Comparison of ENCODE assay signal across 12 cellular contexts in the genomic region with DNA sequence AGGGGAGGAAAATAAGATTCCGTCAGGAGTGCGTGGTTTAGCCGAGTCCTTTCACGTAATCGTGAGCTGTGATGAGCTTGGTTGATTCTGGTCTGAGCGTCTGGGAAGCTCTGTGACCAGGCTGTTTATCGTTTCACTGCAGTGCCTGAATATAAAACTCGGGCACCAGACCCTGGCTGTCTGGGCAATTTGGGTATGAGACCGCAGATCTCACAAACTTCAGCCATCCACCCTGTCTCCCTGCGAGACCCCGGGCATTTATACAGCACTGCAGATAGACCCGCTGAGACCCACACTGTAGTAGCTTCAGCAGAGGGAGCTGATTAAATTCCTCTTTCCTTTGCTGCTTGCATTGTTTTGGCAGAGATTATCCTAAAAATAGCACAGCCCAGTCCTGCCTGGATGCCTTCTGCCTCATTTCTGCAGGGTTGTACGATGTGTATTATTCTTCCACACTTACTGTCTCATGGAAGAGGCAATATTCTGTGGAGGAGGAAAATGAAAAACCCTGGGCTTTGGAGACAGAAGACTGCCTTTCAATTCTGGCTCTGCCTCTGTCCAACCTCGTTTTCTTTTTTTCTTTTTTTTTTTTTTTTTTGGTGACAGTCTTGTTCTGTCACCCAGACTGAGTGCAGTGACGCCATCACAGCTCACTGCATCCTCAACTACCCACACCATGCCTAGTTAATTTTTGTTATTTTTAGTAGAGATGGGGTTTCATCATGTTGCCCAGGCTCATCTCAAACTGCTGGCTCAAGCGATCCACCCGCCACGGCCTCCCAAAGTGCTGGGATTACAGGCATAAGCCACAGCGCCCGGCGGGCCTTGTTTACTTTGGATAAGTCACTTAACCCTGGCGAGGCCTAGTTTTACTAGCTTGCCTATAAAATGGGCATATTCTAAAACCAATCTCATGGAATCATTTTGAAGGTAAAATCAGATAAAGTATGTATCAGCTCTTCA.
DNase-seq lines count a peak whose midpoint lies in the region; ATAC-seq and TF ChIP-seq lines count a peak whose summit lies in the region.
"Had no signal": no experiment of that assay in that cellular context is flagged by ENCODE, and none has a peak within 500 bp of the region (broad histone marks: within the 10 kb centered on the region; RNA-seq: fewer than 3 reads in every experiment).

No MANE protein-coding gene starts in this region.

- peaks cover 8% of the 10 kb centered on the region for H3K4me1 Mint-ChIP-seq in GM23338
- H3K4me1 Mint-ChIP-seq in T-cell = no peaks in the 10 kb centered on the region

- H3K4me3 Mint-ChIP-seq in GM23338 = no peak overlapping the region
- H3K4me3 Mint-ChIP-seq in T-cell = no peak overlapping the region

- no peaks in the 10 kb centered on the region for H3K36me3 ChIP-seq in GM23338 (ENCODE audit: insufficient read depth)

- H3K27me3 Mint-ChIP-seq in GM23338 (ENCODE audit: insufficient read depth, low read depth, poor library complexity) (no peaks in the 10 kb centered on the region), T-cell (peaks cover 9 to 19% of the 10 kb centered on the region in 2 donors)

- H3K27ac ChIP-seq in GM23338 (ENCODE audit: low read depth) = peak overlapping the region; percentile 80; the same call in 1 of the 2 replicates

- H3K9me3 Mint-ChIP-seq in GM23338 (no peaks in the 10 kb centered on the region), T-cell (no peaks in the 10 kb centered on the region)
- H3K9me3 Mint-ChIP-seq: activated T-helper 2 cell treated with anti-CD3 and anti-CD28 coated beads, Interferon-gamma antibody, Interleukin-2, Interleukin-4, amounts not matched to agents 10 μg/mL and 5 μg/mL and 100 μg/mL, durations not matched to agents 14 hours and 24 hours and 36 hours had no signal

- peaks cover 8% of the 10 kb centered on the region for H3K4me1 ChIP-seq in GM23338 (ENCODE audit: insufficient read depth)

- H3K4me3 ChIP-seq in GM23338 = no peak overlapping the region
- H3K4me3 ChIP-seq in choroid plexus epithelial cell (ENCODE audit: low read depth, low read length) = peak overlapping the region; percentile 51

- no peaks in the 10 kb centered on the region for H3K27me3 ChIP-seq in GM23338 (ENCODE audit: insufficient read depth)

- peak overlapping the region; percentile 95 for H2AFZ ChIP-seq in GM23338

- POLR2A ChIA-PET in T-cell (lab: Charles Lee) = no interaction called here

- peak; percentile 9 for DNase-seq in GM23338 (ENCODE audit: low spot score)
- peak; percentile 38 for DNase-seq in choroid plexus epithelial cell (ENCODE audit: low read depth)
- DNase-seq in left kidney (ENCODE audit: low read depth, low spot score) = peak; percentile 69
- DNase-seq in stromal cell of bone marrow (ENCODE audit: low read depth) = peak; percentile 33
- no peak for DNase-seq in T-cell
- no peak for DNase-seq in NCI-H2196 treated with DMSO at 0.1 percent for 48 hours (lab: John Stamatoyannopoulos, UW; ENCODE audit: unreplicated experiment)
- DNase-seq in RPMI8226 = no peak
- DNase-seq: DMS153; NCI-H510A; stimulated activated CD4-positive, alpha-beta T cell treated with anti-CD3 and anti-CD28 coated beads, Interleukin-12 subunit alpha, Interleukin-12 subunit beta, amount 100 ng/mL, for 4 hours had no signal

- no peaks in the 10 kb centered on the region for H3K9me2 ChIP-seq in GM23338 (ENCODE audit: insufficient read depth)

- H3F3A ChIP-seq in GM23338 (replicated peaks; ENCODE audit: low read depth) = no peaks in the 10 kb centered on the region

- CTCF ChIA-PET in T-cell (lab: Charles Lee) = interaction anchor here in 1 of 2 donors (0.6 kb wide), 1 partner anchor 971 kb away, joined by 6 read pairs; no protein-coding TSS in a partner anchor

- no peaks in the 10 kb centered on the region for H3K36me3 Mint-ChIP-seq in GM23338 (ENCODE audit: low read depth)
- H3K36me3 Mint-ChIP-seq in T-cell = no peaks in the 10 kb centered on the region

- ATAC-seq in GM23338 (peak; percentile 82), T-cell (replicated peaks in 1 of 4) (no peak), GM18870 (IDR thresholded peaks at IDR 0.05; ENCODE audit: unreplicated experiment) (no peak)

- H3K4me2 ChIP-seq in GM23338 = peak overlapping the region; percentile 28; the same call in 1 of the 2 replicates

- no peaks in the 10 kb centered on the region for H3K79me2 ChIP-seq in GM23338 (replicated peaks; ENCODE audit: insufficient read depth)

- no peaks in the 10 kb centered on the region for H4K20me1 ChIP-seq in GM23338 (replicated peaks; ENCODE audit: insufficient read depth)

- TF ChIP-seq CTCF in GM23338 (conservative IDR thresholded peaks at IDR 0.05; ENCODE audit: low read depth in 2 of 2) (no peak), choroid plexus epithelial cell (conservative IDR thresholded peaks at IDR 0.05; ENCODE audit: low read depth, low read length) (no peak)

- H3K27ac Mint-ChIP-seq in GM23338 (no peak overlapping the region), T-cell (no peak overlapping the region)
- H3K27ac Mint-ChIP-seq: activated T-helper 2 cell treated with anti-CD3 and anti-CD28 coated beads, Interferon-gamma antibody, Interleukin-2, Interleukin-4, amounts not matched to agents 10 μg/mL and 5 μg/mL and 100 μg/mL, durations not matched to agents 14 hours and 24 hours and 36 hours had no signal

TF ChIP-seq in GM23338, 12 proteins besides CTCF, POLR2A, EP300 and RAD21 (continues in another document):
- TF ChIP-seq ETS1 (IDR thresholded peaks at IDR 0.05) (no peak), ZNF114 (CRISPR knock-in tag; IDR thresholded peaks at IDR 0.05) (no peak), JUNB (IDR thresholded peaks at IDR 0.05; ENCODE audit: unreplicated experiment) (no peak), EZH2phosphoT487 (IDR thresholded peaks at IDR 0.05; ENCODE audit: unreplicated experiment) (no peak), POLR2AphosphoS5 (IDR thresholded peaks at IDR 0.05; ENCODE audit: low read depth) (no peak)
- TF ChIP-seq, protein P1, sequence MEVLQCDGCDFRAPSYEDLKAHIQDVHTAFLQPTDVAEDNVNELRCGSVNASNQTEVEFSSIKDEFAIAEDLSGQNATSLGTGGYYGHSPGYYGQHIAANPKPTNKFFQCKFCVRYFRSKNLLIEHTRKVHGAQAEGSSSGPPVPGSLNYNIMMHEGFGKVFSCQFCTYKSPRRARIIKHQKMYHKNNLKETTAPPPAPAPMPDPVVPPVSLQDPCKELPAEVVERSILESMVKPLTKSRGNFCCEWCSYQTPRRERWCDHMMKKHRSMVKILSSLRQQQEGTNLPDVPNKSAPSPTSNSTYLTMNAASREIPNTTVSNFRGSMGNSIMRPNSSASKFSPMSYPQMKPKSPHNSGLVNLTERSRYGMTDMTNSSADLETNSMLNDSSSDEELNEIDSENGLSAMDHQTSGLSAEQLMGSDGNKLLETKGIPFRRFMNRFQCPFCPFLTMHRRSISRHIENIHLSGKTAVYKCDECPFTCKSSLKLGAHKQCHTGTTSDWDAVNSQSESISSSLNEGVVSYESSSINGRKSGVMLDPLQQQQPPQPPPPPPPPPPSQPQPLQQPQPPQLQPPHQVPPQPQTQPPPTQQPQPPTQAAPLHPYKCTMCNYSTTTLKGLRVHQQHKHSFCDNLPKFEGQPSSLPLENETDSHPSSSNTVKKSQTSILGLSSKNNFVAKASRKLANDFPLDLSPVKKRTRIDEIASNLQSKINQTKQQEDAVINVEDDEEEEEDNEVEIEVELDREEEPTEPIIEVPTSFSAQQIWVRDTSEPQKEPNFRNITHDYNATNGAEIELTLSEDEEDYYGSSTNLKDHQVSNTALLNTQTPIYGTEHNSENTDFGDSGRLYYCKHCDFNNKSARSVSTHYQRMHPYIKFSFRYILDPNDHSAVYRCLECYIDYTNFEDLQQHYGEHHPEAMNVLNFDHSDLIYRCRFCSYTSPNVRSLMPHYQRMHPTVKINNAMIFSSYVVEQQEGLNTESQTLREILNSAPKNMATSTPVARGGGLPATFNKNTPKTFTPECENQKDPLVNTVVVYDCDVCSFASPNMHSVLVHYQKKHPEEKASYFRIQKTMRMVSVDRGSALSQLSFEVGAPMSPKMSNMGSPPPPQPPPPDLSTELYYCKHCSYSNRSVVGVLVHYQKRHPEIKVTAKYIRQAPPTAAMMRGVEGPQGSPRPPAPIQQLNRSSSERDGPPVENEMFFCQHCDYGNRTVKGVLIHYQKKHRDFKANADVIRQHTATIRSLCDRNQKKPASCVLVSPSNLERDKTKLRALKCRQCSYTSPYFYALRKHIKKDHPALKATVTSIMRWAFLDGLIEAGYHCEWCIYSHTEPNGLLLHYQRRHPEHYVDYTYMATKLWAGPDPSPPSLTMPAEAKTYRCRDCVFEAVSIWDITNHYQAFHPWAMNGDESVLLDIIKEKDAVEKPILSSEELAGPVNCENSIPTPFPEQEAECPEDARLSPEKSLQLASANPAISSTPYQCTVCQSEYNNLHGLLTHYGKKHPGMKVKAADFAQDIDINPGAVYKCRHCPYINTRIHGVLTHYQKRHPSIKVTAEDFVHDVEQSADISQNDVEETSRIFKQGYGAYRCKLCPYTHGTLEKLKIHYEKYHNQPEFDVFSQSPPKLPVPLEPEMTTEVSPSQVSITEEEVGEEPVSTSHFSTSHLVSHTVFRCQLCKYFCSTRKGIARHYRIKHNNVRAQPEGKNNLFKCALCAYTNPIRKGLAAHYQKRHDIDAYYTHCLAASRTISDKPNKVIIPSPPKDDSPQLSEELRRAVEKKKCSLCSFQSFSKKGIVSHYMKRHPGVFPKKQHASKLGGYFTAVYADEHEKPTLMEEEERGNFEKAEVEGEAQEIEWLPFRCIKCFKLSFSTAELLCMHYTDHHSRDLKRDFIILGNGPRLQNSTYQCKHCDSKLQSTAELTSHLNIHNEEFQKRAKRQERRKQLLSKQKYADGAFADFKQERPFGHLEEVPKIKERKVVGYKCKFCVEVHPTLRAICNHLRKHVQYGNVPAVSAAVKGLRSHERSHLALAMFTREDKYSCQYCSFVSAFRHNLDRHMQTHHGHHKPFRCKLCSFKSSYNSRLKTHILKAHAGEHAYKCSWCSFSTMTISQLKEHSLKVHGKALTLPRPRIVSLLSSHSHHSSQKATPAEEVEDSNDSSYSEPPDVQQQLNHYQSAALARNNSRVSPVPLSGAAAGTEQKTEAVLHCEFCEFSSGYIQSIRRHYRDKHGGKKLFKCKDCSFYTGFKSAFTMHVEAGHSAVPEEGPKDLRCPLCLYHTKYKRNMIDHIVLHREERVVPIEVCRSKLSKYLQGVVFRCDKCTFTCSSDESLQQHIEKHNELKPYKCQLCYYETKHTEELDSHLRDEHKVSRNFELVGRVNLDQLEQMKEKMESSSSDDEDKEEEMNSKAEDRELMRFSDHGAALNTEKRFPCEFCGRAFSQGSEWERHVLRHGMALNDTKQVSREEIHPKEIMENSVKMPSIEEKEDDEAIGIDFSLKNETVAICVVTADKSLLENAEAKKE (CRISPR knock-in tag; IDR thresholded peaks at IDR 0.05) = no peak

Comparison
In these comparisons a context has a peak if more than half of its experiments do, and no peak if none do; other contexts are left out.
1. DNase-seq: peak in GM23338 (single experiment), choroid plexus epithelial cell (single experiment), left kidney (single experiment) and stromal cell of bone marrow (single experiment); none in T-cell (0 of 34), NCI-H2196 treated with DMSO at 0.1 percent for 48 hours (single experiment) and RPMI8226 (single experiment).